16 cellular contexts compared by ENCODE assay signal in genomic region chr9:112315905-112316304, GRCh38. TPM values are rescaled to one million over a fixed set of nuclear protein-coding genes. Genes with fewer than 3 reads are reported as not detected.
DNase-seq lines count a peak whose midpoint lies in the region; ATAC-seq and TF ChIP-seq lines count a peak whose summit lies in the region.
"Had no signal": no experiment of that assay in that cellular context is flagged by ENCODE, and none has a peak within 500 bp of the region (broad histone marks: within the 10 kb centered on the region; RNA-seq: fewer than 3 reads in every experiment).

No MANE protein-coding gene starts in this region.

- CTCF ChIA-PET in activated CD8-positive, alpha-beta memory T cell treated with anti-CD3 and anti-CD28 coated beads, Interleukin-2, amount 10 ng/mL, durations not matched to agents 7 days and 5 days (lab: Charles Lee): interaction anchor here (1.4 to 5.7 kb wide), 4 partner anchors 10 to 419 kb away, joined by 3 to 27 read pairs (median 6); partner anchors contain the start of genes PTBP3 and UGCG
- CTCF ChIA-PET in PC-9 (lab: Charles Lee): no interaction called here

- H3K79me2 ChIP-seq in PC-9 (ENCODE audit: low read depth) (peaks cover 96% of the 10 kb centered on the region), osteoblast (ENCODE audit: insufficient read depth, low read length) (peaks cover 98% of the 10 kb centered on the region)

- no peaks in the 10 kb centered on the region for H3K9me2 ChIP-seq in PC-9 (ENCODE audit: insufficient read depth)

- no peak for TF ChIP-seq CTCF in PC-9 (conservative IDR thresholded peaks at IDR 0.05)
- no peak for TF ChIP-seq CTCF in osteoblast (IDR thresholded peaks at IDR 0.05; ENCODE audit: extremely low read depth, low read depth, low read length)
- no peak for TF ChIP-seq CTCF in omental fat pad (IDR thresholded peaks at IDR 0.05)

- peak overlapping the region; percentile 31; the same call in 1 of the 2 replicates for H3K27ac ChIP-seq in PC-9
- H3K27ac ChIP-seq in osteoblast (ENCODE audit: low read depth, low read length): no peak overlapping the region
- H3K27ac ChIP-seq: epithelial cell of prostate, gastrocnemius medialis, left ventricle myocardium inferior had no signal

- H3K36me3 ChIP-seq in PC-9 (ENCODE audit: low read depth) (peaks cover 3% of the 10 kb centered on the region; the same call in 1 of the 2 replicates), osteoblast (ENCODE audit: insufficient read depth, low read length) (no peaks in the 10 kb centered on the region)
- H3K36me3 ChIP-seq: gastrocnemius medialis, left ventricle myocardium inferior had no signal

- POLR2A ChIA-PET in PC-9 (lab: Charles Lee; ENCODE audit: unreplicated experiment): no interaction called here
- POLR2A ChIA-PET in activated naive CD8-positive, alpha-beta T cell treated with anti-CD3 and anti-CD28 coated beads, Interleukin-2, amount 10 ng/mL, durations not matched to agents 7 days and 5 days (lab: Charles Lee): interaction anchor here (0.8 to 0.9 kb wide), 2 partner anchors 18 to 139 kb away, joined by 3 to 4 read pairs; partner anchors contain the start of gene PTBP3

- H3F3A ChIP-seq in PC-9 (ENCODE audit: insufficient read depth, low read depth): peaks cover 34% of the 10 kb centered on the region; the same call in 1 of the 2 replicates

- no peaks in the 10 kb centered on the region for H3K9me3 Mint-ChIP-seq in activated CD8-positive, alpha-beta memory T cell treated with anti-CD3 and anti-CD28 coated beads, Interleukin-2, amount 10 ng/mL, durations not matched to agents 7 days and 5 days (ENCODE audit: low read depth)
- H3K9me3 Mint-ChIP-seq in activated naive CD8-positive, alpha-beta T cell treated with anti-CD3 and anti-CD28 coated beads, Interleukin-2, amount 10 ng/mL, durations not matched to agents 7 days and 5 days: no peaks in the 10 kb centered on the region

- H4K20me1 ChIP-seq in PC-9 (ENCODE audit: insufficient read depth): peaks cover 64% of the 10 kb centered on the region
- peaks cover 50% of the 10 kb centered on the region for H4K20me1 ChIP-seq in osteoblast (ENCODE audit: insufficient read depth, low read length)

- H2AFZ ChIP-seq in PC-9: no peak overlapping the region
- no peak overlapping the region for H2AFZ ChIP-seq in osteoblast (ENCODE audit: low read length)

- H3K4me2 ChIP-seq in PC-9 (no peak overlapping the region), osteoblast (ENCODE audit: insufficient read depth, low read length) (no peak overlapping the region)

- H3K9me3 ChIP-seq in PC-9 (ENCODE audit: insufficient read depth, low read depth) (no peaks in the 10 kb centered on the region), osteoblast (ENCODE audit: low read depth, low read length) (no peaks in the 10 kb centered on the region)
- H3K9me3 ChIP-seq: gastrocnemius medialis, left ventricle myocardium inferior had no signal

- H3K27me3 Mint-ChIP-seq in activated CD8-positive, alpha-beta memory T cell treated with anti-CD3 and anti-CD28 coated beads, Interleukin-2, amount 10 ng/mL, durations not matched to agents 7 days and 5 days: no peaks in the 10 kb centered on the region
- no peaks in the 10 kb centered on the region for H3K27me3 Mint-ChIP-seq in activated naive CD8-positive, alpha-beta T cell treated with anti-CD3 and anti-CD28 coated beads, Interleukin-2, amount 10 ng/mL, durations not matched to agents 7 days and 5 days

- H3K4me3 ChIP-seq in PC-9 (no peak overlapping the region), osteoblast (ENCODE audit: insufficient read depth, low read length) (no peak overlapping the region)
- H3K4me3 ChIP-seq: gastrocnemius medialis, left ventricle myocardium inferior had no signal

- intact Hi-C loops in PC-9 (cut with micrococcal nuclease; ENCODE audit: unreplicated experiment): no loop called here

- no peak for DNase-seq in activated CD8-positive, alpha-beta memory T cell treated with anti-CD3 and anti-CD28 coated beads, Interleukin-2, amount 10 ng/mL, durations not matched to agents 7 days and 5 days
- no peak for DNase-seq in activated CD8-positive, alpha-beta memory T cell treated with anti-CD3 and anti-CD28 coated beads for 24 hours
- DNase-seq in PC-9 (no peak), osteoblast (ENCODE audit: insufficient read length, low spot score, missing footprints) (peak; percentile 22), omental fat pad (ENCODE audit: low spot score) (no peak), NCI-H2107 (lab: John Stamatoyannopoulos, UW) (no peak)
- no peak for DNase-seq in activated naive CD8-positive, alpha-beta T cell treated with anti-CD3 and anti-CD28 coated beads, Interleukin-2, amount 10 ng/mL, durations not matched to agents 7 days and 5 days
- DNase-seq: activated CD4-positive, CD25-positive, alpha-beta regulatory T cell treated with anti-CD3 and anti-CD28 coated beads, Interleukin-2, amount 50 U/mL, for 72 hours; gastrocnemius medialis; left ventricle myocardium inferior; NCI-H1105 treated with DMSO at 0.1 percent for 48 hours; stimulated activated naive CD4-positive, alpha-beta T cell; SW 1271 had no signal

- H3K27me3 ChIP-seq in PC-9 (ENCODE audit: insufficient read depth, low read depth) (no peaks in the 10 kb centered on the region), osteoblast (ENCODE audit: insufficient read depth, low read length) (no peaks in the 10 kb centered on the region)
- H3K27me3 ChIP-seq: gastrocnemius medialis had no signal

- peaks cover 60% of the 10 kb centered on the region for H3K4me1 Mint-ChIP-seq in activated CD8-positive, alpha-beta memory T cell treated with anti-CD3 and anti-CD28 coated beads, Interleukin-2, amount 10 ng/mL, durations not matched to agents 7 days and 5 days
- peaks cover 54% of the 10 kb centered on the region for H3K4me1 Mint-ChIP-seq in activated naive CD8-positive, alpha-beta T cell treated with anti-CD3 and anti-CD28 coated beads, Interleukin-2, amount 10 ng/mL, durations not matched to agents 7 days and 5 days

- H3K4me1 ChIP-seq in PC-9 (replicated peaks; ENCODE audit: insufficient read depth): no peaks in the 10 kb centered on the region
- no peaks in the 10 kb centered on the region for H3K4me1 ChIP-seq in osteoblast (ENCODE audit: insufficient read depth, low read length)
- H3K4me1 ChIP-seq: gastrocnemius medialis had no signal

- ATAC-seq in activated CD8-positive, alpha-beta memory T cell treated with anti-CD3 and anti-CD28 coated beads, Interleukin-2, amount 10 ng/mL, durations not matched to agents 7 days and 5 days: no peak
- ATAC-seq in activated naive CD8-positive, alpha-beta T cell treated with anti-CD3 and anti-CD28 coated beads, Interleukin-2, amount 10 ng/mL, durations not matched to agents 7 days and 5 days (ENCODE audit: low read depth): peak; percentile 28
- ATAC-seq in HG02759 (IDR thresholded peaks at IDR 0.05; ENCODE audit: unreplicated experiment): no peak
- no peak for ATAC-seq in omental fat pad (ENCODE audit: low FRiP score)
- ATAC-seq: gastrocnemius medialis had no signal

- H3K4me3 Mint-ChIP-seq in activated CD8-positive, alpha-beta memory T cell treated with anti-CD3 and anti-CD28 coated beads, Interleukin-2, amount 10 ng/mL, durations not matched to agents 7 days and 5 days: peak overlapping the region; percentile 21
- H3K4me3 Mint-ChIP-seq in activated naive CD8-positive, alpha-beta T cell treated with anti-CD3 and anti-CD28 coated beads, Interleukin-2, amount 10 ng/mL, durations not matched to agents 7 days and 5 days: peak overlapping the region; percentile 39
- H3K4me3 Mint-ChIP-seq: CD14-positive monocyte had no signal

- peaks cover 46% of the 10 kb centered on the region for H3K36me3 Mint-ChIP-seq in activated CD8-positive, alpha-beta memory T cell treated with anti-CD3 and anti-CD28 coated beads, Interleukin-2, amount 10 ng/mL, durations not matched to agents 7 days and 5 days
- peaks cover 49% of the 10 kb centered on the region for H3K36me3 Mint-ChIP-seq in activated naive CD8-positive, alpha-beta T cell treated with anti-CD3 and anti-CD28 coated beads, Interleukin-2, amount 10 ng/mL, durations not matched to agents 7 days and 5 days

- BruUV-seq in PC-9 (replicated peaks; lab: Mats Ljungman, UMichigan): no TSS peak

- peak overlapping the region; percentile 86 for H3K27ac Mint-ChIP-seq in activated CD8-positive, alpha-beta memory T cell treated with anti-CD3 and anti-CD28 coated beads, Interleukin-2, amount 10 ng/mL, durations not matched to agents 7 days and 5 days
- peak overlapping the region; percentile 93 for H3K27ac Mint-ChIP-seq in activated naive CD8-positive, alpha-beta T cell treated with anti-CD3 and anti-CD28 coated beads, Interleukin-2, amount 10 ng/mL, durations not matched to agents 7 days and 5 days

RNA-seq across cellular contexts. Expression of gene PTBP3, which starts 17.5 kb away (rescaled TPM):
- 100 to 1,000 TPM; 152 to 186 TPM for total RNA-seq in activated CD8-positive, alpha-beta memory T cell treated with anti-CD3 and anti-CD28 coated beads, Interleukin-2, amount 10 ng/mL, durations not matched to agents 7 days and 5 days
- total RNA-seq in PC-9 (2021): 75.9 and 141 TPM in 2 replicates
- total RNA-seq in activated naive CD8-positive, alpha-beta T cell treated with anti-CD3 and anti-CD28 coated beads, Interleukin-2, amount 10 ng/mL, durations not matched to agents 7 days and 5 days: 100 to 1,000 TPM; 144 to 155 TPM
- total RNA-seq in osteoblast: 41.0 and 42.0 TPM in 2 replicates
- 10 to 100 TPM; 24.5 to 50.3 (median 39.7) TPM for total RNA-seq in omental fat pad
